ENCODE assay signal across 8 cellular contexts in genomic region chr22:35352214-35353111, GRCh38. TPM values are rescaled to one million over a fixed set of nuclear protein-coding genes. Genes with fewer than 3 reads are reported as not detected.
A peak's percentile ranks its signal among the peaks of the same experiment; 100 is the strongest.
DNase-seq lines count a peak whose midpoint lies in the region; ATAC-seq, FAIRE-seq and TF ChIP-seq lines count a peak whose summit lies in the region.

No MANE protein-coding gene starts in this region.

- no peaks in the 10 kb centered on the region for H3K36me3 ChIP-seq in PC-9 (ENCODE audit: low read depth)

- H3K4me1 Mint-ChIP-seq in activated naive CD4-positive, alpha-beta T cell treated with anti-CD3 and anti-CD28 coated beads, Interleukin-2, amount 50 U/mL, for 24 hours, result peaks cover 25% of the 10 kb centered on the region

- peak; percentile 30 to 50 for DNase-seq in A549 (ENCODE audit: low read depth in 1 of 2, low spot score in 1 of 2)
- peak in 1 of 2 experiments; percentile 37 for DNase-seq in PC-9
- peak; percentile 73 for DNase-seq in islet precursor cell
- DNase-seq in stimulated activated CD4-positive, alpha-beta T cell treated with anti-CD3 and anti-CD28 coated beads, Interleukin-2, amount 100 ng/mL, for 48 hours, result peak; percentile 39 to 51
- DNase-seq in NCI-H2171 treated with DMSO at 0.1 percent for 48 hours (lab: John Stamatoyannopoulos, UW), result no peak
- no peak for DNase-seq in DMS114 treated with DMSO at 0.1 percent for 48 hours (lab: John Stamatoyannopoulos, UW; ENCODE audit: unreplicated experiment)

- H3K4me3 Mint-ChIP-seq in activated naive CD4-positive, alpha-beta T cell treated with anti-CD3 and anti-CD28 coated beads, Interleukin-2, amount 50 U/mL, for 24 hours, result peak overlapping the region; percentile 83

- POLR2A ChIA-PET in A549 (lab: Yijun Ruan, JAX) (interaction anchor here (1.6 kb wide), 1 partner anchor 44 kb away, joined by 3 read pairs; no protein-coding TSS in a partner anchor), PC-9 (lab: Charles Lee; ENCODE audit: unreplicated experiment) (interaction anchor here (0.6 kb wide), 2 partner anchors 50 to 194 kb away, joined by 4 read pairs; no protein-coding TSS in a partner anchor)

- peak; percentile 18 to 48; a peak in 2 of 5 replicates for TF ChIP-seq RAD21 in A549 (conservative IDR thresholded peaks at IDR 0.05 in 1 of 2, IDR thresholded peaks at IDR 0.05 in 1 of 2)

- peak; percentile 33 to 65; a peak in 4 of 6 replicates for ATAC-seq in A549

- H3K27me3 Mint-ChIP-seq in activated naive CD4-positive, alpha-beta T cell treated with anti-CD3 and anti-CD28 coated beads, Interleukin-2, amount 50 U/mL, for 24 hours, result peaks cover 1% of the 10 kb centered on the region

- H4K20me1 ChIP-seq in PC-9 (ENCODE audit: insufficient read depth), result no peaks in the 10 kb centered on the region

- BruUV-seq in PC-9 (replicated peaks; lab: Mats Ljungman, UMichigan), result TSS peak; percentile 79

- H3K4me2 ChIP-seq in A549 (0 out of 3 replicates have a peak overlapping the region, but pooled peaks have one; percentile 19), PC-9 (no peak overlapping the region)

- no peak overlapping the region for H2AFZ ChIP-seq in PC-9

- CTCF ChIA-PET in A549 (lab: Yijun Ruan, JAX), result interaction anchor here (0.6 to 6.3 kb wide), 17 partner anchors 9 to 567 kb away, joined by 3 to 46 read pairs (median 6); partner anchors contain the start of gene HMOX1
- CTCF ChIA-PET in PC-9 (lab: Charles Lee), result interaction anchor here (0.7 kb wide), 1 partner anchor 208 kb away, joined by 9 read pairs; no protein-coding TSS in a partner anchor

- peak; percentile 42 for TF ChIP-seq CTCF in A549 (IDR thresholded peaks at IDR 0.05)
- no peak; the same call in 1 of the 2 replicates for TF ChIP-seq CTCF in PC-9 (conservative IDR thresholded peaks at IDR 0.05)

- H3K27ac Mint-ChIP-seq in activated naive CD4-positive, alpha-beta T cell treated with anti-CD3 and anti-CD28 coated beads, Interleukin-2, amount 50 U/mL, for 24 hours, result no peak overlapping the region

- no peaks in the 10 kb centered on the region for H3K79me2 ChIP-seq in PC-9 (ENCODE audit: low read depth)

- H3K36me3 Mint-ChIP-seq in activated naive CD4-positive, alpha-beta T cell treated with anti-CD3 and anti-CD28 coated beads, Interleukin-2, amount 50 U/mL, for 24 hours, result peaks cover 2% of the 10 kb centered on the region

- no peak for TF ChIP-seq EP300 in A549 (IDR thresholded peaks at IDR 0.05)

- FAIRE-seq in A549 (lab: Jason Lieb, UNC), result no peak

- TF ChIP-seq POLR2A in A549 (IDR thresholded peaks at IDR 0.05; ENCODE audit: low read length) (no peak), GM19193 (IDR thresholded peaks at IDR 0.05; ENCODE audit: extremely low read depth, insufficient read depth, insufficient read length) (peak; percentile 41)

- H3F3A ChIP-seq in PC-9 (ENCODE audit: insufficient read depth, low read depth), result peaks cover 20% of the 10 kb centered on the region

- no peaks in the 10 kb centered on the region for H3K9me3 Mint-ChIP-seq in activated naive CD4-positive, alpha-beta T cell treated with anti-CD3 and anti-CD28 coated beads, Interleukin-2, amount 50 U/mL, for 24 hours

- H3K4me1 ChIP-seq in A549, result peaks cover 37% of the 10 kb centered on the region
- H3K4me1 ChIP-seq in PC-9 (replicated peaks; ENCODE audit: insufficient read depth), result peaks cover 12% of the 10 kb centered on the region

- H3K4me3 ChIP-seq in A549, result no peak overlapping the region
- H3K4me3 ChIP-seq in PC-9, result no peak overlapping the region

- no peaks in the 10 kb centered on the region for H3K9me2 ChIP-seq in PC-9 (ENCODE audit: insufficient read depth)

- H3K9me3 ChIP-seq in A549, result no peaks in the 10 kb centered on the region
- no peaks in the 10 kb centered on the region for H3K9me3 ChIP-seq in PC-9 (ENCODE audit: insufficient read depth, low read depth)

- whole genome bisulfite sequencing in A549 (ENCODE audit: missing lambda C conversion rate), result 52% methylated on average over 7 of the region's 19 CpGs

- intact Hi-C loops in PC-9 (cut with micrococcal nuclease; ENCODE audit: unreplicated experiment), result loop anchor here (1.0 to 10.0 kb wide), 5 partner anchors 45 to 715 kb away; no protein-coding TSS in a partner anchor

- no peaks in the 10 kb centered on the region for H3K27me3 ChIP-seq in PC-9 (ENCODE audit: insufficient read depth, low read depth)

- H3K27ac ChIP-seq in A549 (peak overlapping the region; percentile 95 to 98), PC-9 (no peak overlapping the region)

TF ChIP-seq in A549, 52 proteins besides CTCF, POLR2A, EP300 and RAD21:
- TF ChIP-seq ESRRA (IDR thresholded peaks at IDR 0.05; ENCODE audit: borderline replicate concordance, low read length) (no peak), SMC3 (IDR thresholded peaks at IDR 0.05) (peak; percentile 45; the same call in 2 of the 3 replicates), HOXB5 (CRISPR knock-in tag; IDR thresholded peaks at IDR 0.05) (no peak), ZC3H11A (IDR thresholded peaks at IDR 0.05) (no peak), FOSL2 (IDR thresholded peaks at IDR 0.05) (no peak), FOSL2 (CRISPR knock-in tag; IDR thresholded peaks at IDR 0.05) (peak; percentile 39), MAX (IDR thresholded peaks at IDR 0.05) (0 out of 2 replicates have a peak, but pooled peaks have one; percentile 32), HMGXB4 (CRISPR knock-in tag; IDR thresholded peaks at IDR 0.05; ENCODE audit: borderline replicate concordance) (no peak)

RNA-seq across cellular contexts. Expression of gene HMOX1, which starts 28.4 kb away (rescaled TPM):
- polyA plus RNA-seq in A549 (2011; rRNA removed) (97.7 and 129 TPM in 2 replicates), A549 (2017; fragmentation: RNase III; extraction: RNeasy Plus Mini Kit Qiagen cat#74134 plus additional on column Dnase treatment) (374 to 506 TPM (median 426 TPM) in 3 replicates)
- polyA plus RNA-seq in A549 (2012; cell fraction: cytosol; rRNA removed), result 295 and 372 TPM in 2 replicates
- polyA plus RNA-seq in A549 (2012; cell fraction: nucleus; rRNA removed), result 385 and 449 TPM in 2 replicates
- 71.2 and 79.3 TPM in 2 replicates for polyA minus RNA-seq in A549 (2011; rRNA and poly(A)+ RNA removed)
- 18.4 and 23.7 TPM in 2 replicates for total RNA-seq in PC-9 (2021)

RNA-seq across cellular contexts. Expression of gene MCM5, which starts 47.5 kb away (rescaled TPM):
- polyA plus RNA-seq in A549 (2011; rRNA removed) (44.5 and 50.2 TPM in 2 replicates), A549 (2017; fragmentation: RNase III; extraction: RNeasy Plus Mini Kit Qiagen cat#74134 plus additional on column Dnase treatment) (94.4 to 99.1 TPM (median 98.1 TPM) in 3 replicates)
- 111 and 131 TPM in 2 replicates for polyA plus RNA-seq in A549 (2012; cell fraction: cytosol; rRNA removed)
- 252 and 280 TPM in 2 replicates for polyA plus RNA-seq in A549 (2012; cell fraction: nucleus; rRNA removed)
- 92.2 and 97.7 TPM in 2 replicates for polyA minus RNA-seq in A549 (2011; rRNA and poly(A)+ RNA removed)
- total RNA-seq in PC-9 (2021), result 71.7 and 115 TPM in 2 replicates

RNA-seq across cellular contexts. Expression of gene TOM1, which starts 52.8 kb away (rescaled TPM):
- polyA plus RNA-seq in A549 (2011; rRNA removed) (16.6 and 26.2 TPM in 2 replicates), A549 (2017; fragmentation: RNase III; extraction: RNeasy Plus Mini Kit Qiagen cat#74134 plus additional on column Dnase treatment) (11.4 to 16.4 TPM (median 14.5 TPM) in 3 replicates)
- polyA plus RNA-seq in A549 (2012; cell fraction: cytosol; rRNA removed), result 15.6 and 17.9 TPM in 2 replicates
- polyA plus RNA-seq in A549 (2012; cell fraction: nucleus; rRNA removed), result 22.7 and 27.2 TPM in 2 replicates
- polyA minus RNA-seq in A549 (2011; rRNA and poly(A)+ RNA removed), result 56.9 and 61.5 TPM in 2 replicates
- 43.6 and 45.1 TPM in 2 replicates for total RNA-seq in PC-9 (2021)

Comparison
In these comparisons a context has a peak if more than half of its experiments do, and no peak if none do; other contexts are left out.
1. DNase-seq: peak in A549 (2 of 2), islet precursor cell (single experiment) and stimulated activated CD4-positive, alpha-beta T cell treated with anti-CD3 and anti-CD28 coated beads, Interleukin-2, amount 100 ng/mL, for 48 hours (2 of 2); none in NCI-H2171 treated with DMSO at 0.1 percent for 48 hours (single experiment) and DMS114 treated with DMSO at 0.1 percent for 48 hours (single experiment).